9 cellular contexts compared by ENCODE assay signal in genomic region chr17:8859029-8859803, GRCh38. TPM values are rescaled to one million over a fixed set of nuclear protein-coding genes. Genes with fewer than 3 reads are reported as not detected.
DNase-seq lines count a peak whose midpoint lies in the region; ATAC-seq and TF ChIP-seq lines count a peak whose summit lies in the region.
"Had no signal": no experiment of that assay in that cellular context is flagged by ENCODE, and none has a peak within 500 bp of the region (broad histone marks: within the 10 kb centered on the region; RNA-seq: fewer than 3 reads in every experiment).

No MANE protein-coding gene starts in this region.

- no peaks in the 10 kb centered on the region for H3K79me2 ChIP-seq in mesendoderm (ENCODE audit: control insufficient read depth, insufficient read depth, low read length)

- no peak for TF ChIP-seq POLR2A in vagina (IDR thresholded peaks at IDR 0.05)

- no peak overlapping the region for H2AK5ac ChIP-seq in mesendoderm (ENCODE audit: low read length)

- H3K9ac ChIP-seq in mesendoderm (ENCODE audit: low read length) = no peak overlapping the region

- no peak overlapping the region for H3K23ac ChIP-seq in mesendoderm (ENCODE audit: low read length)

- H3K4me3 ChIP-seq in mesendoderm (ENCODE audit: low read length) (no peak overlapping the region), vagina (no peak overlapping the region)

- H3K4ac ChIP-seq in mesendoderm (ENCODE audit: low read depth, low read length) = no peak overlapping the region

- no peaks in the 10 kb centered on the region for H3K9me3 ChIP-seq in vagina

- no peak overlapping the region for H3K18ac ChIP-seq in mesendoderm (ENCODE audit: low read length)

- H3K36me3 Mint-ChIP-seq in activated T-cell treated with anti-CD3 and anti-CD28 coated beads, Interleukin-2, amount 50 U/mL, for 4 hours (ENCODE audit: insufficient read depth) = no peaks in the 10 kb centered on the region

- intact Hi-C loops in vagina (cut with DNase I) = no loop called here

- H3K4me3 Mint-ChIP-seq in activated T-cell treated with anti-CD3 and anti-CD28 coated beads, Interleukin-2, amount 50 U/mL, for 4 hours = no peak overlapping the region

- peak overlapping the region; percentile 54 for H2BK5ac ChIP-seq in mesendoderm (ENCODE audit: low read length)

- H3K4me1 ChIP-seq in mesendoderm (ENCODE audit: control insufficient read depth, low read depth, low read length) (peaks cover 10% of the 10 kb centered on the region), vagina (no peaks in the 10 kb centered on the region)

- no peak for TF ChIP-seq CTCF in vagina (IDR thresholded peaks at IDR 0.05)

- H3K36me3 ChIP-seq in mesendoderm (ENCODE audit: control insufficient read depth, insufficient read depth, low read length) (no peaks in the 10 kb centered on the region), vagina (no peaks in the 10 kb centered on the region)

- DNase-seq in CD1c-positive myeloid dendritic cell (ENCODE audit: extremely low spot score) (peak; percentile 91), GOT3 (lab: John Stamatoyannopoulos, UW) (peak; percentile 8), mesendoderm (no peak), NCI-H1048 (lab: John Stamatoyannopoulos, UW) (no peak), 8988T (no peak), cortex of kidney (lab: John Stamatoyannopoulos, UW) (no peak), vagina (ENCODE audit: extremely low spot score in 2 of 2) (no peak)
- no peak for DNase-seq in activated T-cell treated with anti-CD3 and anti-CD28 coated beads, Interleukin-2, amount 50 U/mL, for 4 hours

- no peaks in the 10 kb centered on the region for H3K27me3 Mint-ChIP-seq in activated T-cell treated with anti-CD3 and anti-CD28 coated beads, Interleukin-2, amount 50 U/mL, for 4 hours (ENCODE audit: low read depth)

- peak; percentile 16 to 30 for ATAC-seq in activated T-cell treated with anti-CD3 and anti-CD28 coated beads, Interleukin-2, amount 50 U/mL, for 4 hours

- no CpG with 5 or more reads among the region's 11 CpGs for WGBS in mesendoderm (ENCODE audit: extremely low coverage, insufficient coverage, low lambda C conversion rate)

- H3K9me3 Mint-ChIP-seq in activated T-cell treated with anti-CD3 and anti-CD28 coated beads, Interleukin-2, amount 50 U/mL, for 4 hours = no peaks in the 10 kb centered on the region

- H2BK120ac ChIP-seq in mesendoderm (ENCODE audit: low read depth, low read length) = no peak overlapping the region

- H3K4me1 Mint-ChIP-seq in activated T-cell treated with anti-CD3 and anti-CD28 coated beads, Interleukin-2, amount 50 U/mL, for 4 hours (ENCODE audit: low read depth) = peaks cover 23% of the 10 kb centered on the region

- H3K27ac ChIP-seq in mesendoderm (ENCODE audit: low read depth, low read length) = no peak overlapping the region
- no peak overlapping the region for H3K27ac ChIP-seq in vagina

- H3K4me2 ChIP-seq in mesendoderm (ENCODE audit: low read length) = no peak overlapping the region

- H2BK15ac ChIP-seq in mesendoderm (replicated peaks; ENCODE audit: low read depth) = no peak overlapping the region

- no peak overlapping the region for H4K5ac ChIP-seq in mesendoderm (ENCODE audit: low read length)

- no peak overlapping the region for H4K8ac ChIP-seq in mesendoderm (ENCODE audit: low read depth, low read length)

- no peaks in the 10 kb centered on the region for H3K79me1 ChIP-seq in mesendoderm (ENCODE audit: low read length)

- no peaks in the 10 kb centered on the region for H3K27me3 ChIP-seq in mesendoderm (ENCODE audit: insufficient read depth, low read length, poor library complexity)
- no peaks in the 10 kb centered on the region for H3K27me3 ChIP-seq in vagina

- H3K56ac ChIP-seq in mesendoderm (ENCODE audit: low read length) = peak overlapping the region; percentile 56

RNA-seq across cellular contexts. Expression of gene PIK3R6, which starts 8.3 kb away (rescaled TPM):
- total RNA-seq in activated T-cell treated with anti-CD3 and anti-CD28 coated beads, Interleukin-2, amount 50 U/mL, for 4 hours = under 1 TPM in 2 of 3 donors, not detected in 1; 0.32 to 0.35 TPM
- 0.01 TPM for polyA plus RNA-seq in mesendoderm (2013, experiment 1 of 2)
- 0.03 TPM for polyA plus RNA-seq in mesendoderm (2013, experiment 2 of 2)
- 3.2 TPM for total RNA-seq in vagina
- total RNA-seq: kidney epithelial cell had no signal

Comparison
In these comparisons a context has a peak if more than half of its experiments do, and no peak if none do; other contexts are left out.
1. DNase-seq: peak in CD1c-positive myeloid dendritic cell (single experiment) and GOT3 (single experiment); none in activated T-cell treated with anti-CD3 and anti-CD28 coated beads, Interleukin-2, amount 50 U/mL, for 4 hours (single experiment), mesendoderm (single experiment), NCI-H1048 (single experiment), 8988T (single experiment), cortex of kidney (single experiment) and vagina (0 of 2).